10 cellular contexts compared by ENCODE assay signal in the genomic region with DNA sequence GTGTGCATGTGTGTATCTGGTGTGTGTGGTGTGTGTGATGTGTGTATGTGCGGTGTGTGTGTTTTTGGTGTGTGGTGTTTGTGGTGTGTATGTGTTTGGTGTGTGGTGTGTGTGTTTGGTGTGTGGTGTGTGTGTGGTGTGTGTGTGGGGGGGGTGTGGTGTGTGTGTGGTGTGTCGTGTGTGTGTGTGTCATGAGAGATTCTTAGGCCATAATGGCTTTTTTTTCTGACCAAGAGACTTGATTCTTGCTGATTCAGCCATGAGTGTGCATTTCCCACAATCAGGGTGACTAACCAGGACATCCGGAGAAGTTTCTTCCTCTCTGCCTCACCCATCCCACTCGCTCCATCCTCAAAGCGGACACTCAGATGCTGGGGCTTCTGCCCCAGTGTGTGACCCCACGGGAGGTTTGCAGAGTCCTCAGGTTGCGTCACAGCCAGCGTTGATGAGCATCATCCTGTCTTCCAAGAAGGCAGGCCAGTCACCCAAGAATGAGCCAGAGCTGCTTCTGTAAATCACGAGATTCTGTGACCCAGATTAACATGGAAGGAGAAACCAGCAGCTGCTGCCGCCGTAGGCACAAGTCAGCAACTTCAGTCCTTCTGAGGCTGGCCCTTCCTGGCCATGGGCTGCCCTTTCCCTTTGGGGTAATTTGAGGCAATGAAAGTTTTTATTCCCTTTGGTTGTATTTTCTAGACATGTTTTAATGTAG. TPM values are rescaled to one million over a fixed set of nuclear protein-coding genes. Genes with fewer than 3 reads are reported as not detected.
DNase-seq lines count a peak whose midpoint lies in the region; ATAC-seq and TF ChIP-seq lines count a peak whose summit lies in the region.
"Had no signal": no experiment of that assay in that cellular context is flagged by ENCODE, and none has a peak within 500 bp of the region (broad histone marks: within the 10 kb centered on the region; RNA-seq: fewer than 3 reads in every experiment).

No MANE protein-coding gene starts in this region.

- peak overlapping the region in 1 of 3 experiments; percentile 24 for H3K4me3 Mint-ChIP-seq in nephron

- peaks cover 3% of the 10 kb centered on the region for H3K27me3 Mint-ChIP-seq in nephron (ENCODE audit: low read depth)

- TF ChIP-seq POLR2A in upper lobe of left lung (IDR thresholded peaks at IDR 0.05) = peak in 1 of 4 donors; percentile 48

- H3K4me1 ChIP-seq in upper lobe of left lung = peaks cover 0 to 17% (median 10%) of the 10 kb centered on the region in 4 donors

- peaks cover 29% of the 10 kb centered on the region for H3K4me1 Mint-ChIP-seq in nephron

- peak; percentile 76 to 95 for ATAC-seq in upper lobe of left lung (ENCODE audit: low FRiP score in 2 of 2)

- no peaks in the 10 kb centered on the region for H3K27me3 ChIP-seq in upper lobe of left lung

- H3K4me3 ChIP-seq in fibroblast of mammary gland (ENCODE audit: control insufficient read depth, low read depth, low read length) (no peak overlapping the region), upper lobe of left lung (no peak overlapping the region)

- H3K27ac Mint-ChIP-seq in nephron = peak overlapping the region; percentile 34 to 80 (median 66)

- H3K36me3 Mint-ChIP-seq in nephron (ENCODE audit: low read depth) = peaks cover 4% of the 10 kb centered on the region

- DNase-seq in NOMO-1 (lab: John Stamatoyannopoulos, UW; ENCODE audit: unreplicated experiment in 2 of 2) (peak; percentile 21 to 55), NOMO-1 treated with dmso at 0.1 percent for 144 hours (lab: John Stamatoyannopoulos, UW; ENCODE audit: unreplicated experiment) (no peak), fibroblast of mammary gland (ENCODE audit: low read depth) (peak; percentile 100), upper lobe of left lung (peak in 1 of 2 donors; percentile 88), NCI-H524 (lab: John Stamatoyannopoulos, UW) (no peak), SHP77 (lab: John Stamatoyannopoulos, UW) (no peak)
- peak; percentile 72 for DNase-seq in activated CD4-positive, alpha-beta T cell treated with anti-CD3 and anti-CD28 coated beads for 48 hours

- peaks cover 0 to 6% (median 0%) of the 10 kb centered on the region in 4 donors for H3K36me3 ChIP-seq in upper lobe of left lung

- no peaks in the 10 kb centered on the region for H3K9me3 Mint-ChIP-seq in nephron

- no peaks in the 10 kb centered on the region for H3K9me3 ChIP-seq in upper lobe of left lung

- TF ChIP-seq CTCF in fibroblast of mammary gland (conservative IDR thresholded peaks at IDR 0.05; ENCODE audit: control insufficient read depth, insufficient read depth, low read depth, low read length) (peak; percentile 14), nephron (IDR thresholded peaks at IDR 0.05; ENCODE audit: unreplicated experiment in 3 of 3) (no peak), upper lobe of left lung (IDR thresholded peaks at IDR 0.05) (peak in 1 of 6 experiments; percentile 4)

- TF ChIP-seq EP300 in upper lobe of left lung (IDR thresholded peaks at IDR 0.05) = peak in 3 of 4 donors; percentile 57 to 82 (median 79)

- H3K27ac ChIP-seq in upper lobe of left lung = peak overlapping the region; percentile 12 to 78 (median 50)
- H3K27ac ChIP-seq: C4-2B, VCaP had no signal

- WGBS in upper lobe of left lung, 2 donors = 46 to 54% methylated on average over 5 to 11 of the region's 11 CpGs

RNA-seq across cellular contexts. Expression of a gene that starts 12.5 kb away (rescaled TPM):
- 100 to 1,000 TPM in 4 of 6 donors, 10 to 100 TPM in 2; 71.4 to 198 (median 144) TPM for total RNA-seq in upper lobe of left lung

Comparison
In these comparisons a context has a peak if more than half of its experiments do, and no peak if none do; other contexts are left out.
1. DNase-seq: peak in NOMO-1 (2 of 2), activated CD4-positive, alpha-beta T cell treated with anti-CD3 and anti-CD28 coated beads for 48 hours (single experiment) and fibroblast of mammary gland (single experiment); none in NOMO-1 treated with dmso at 0.1 percent for 144 hours (single experiment), NCI-H524 (0 of 2) and SHP77 (0 of 2).